Comparison of ENCODE assay signal across 9 cellular contexts in the genomic region with DNA sequence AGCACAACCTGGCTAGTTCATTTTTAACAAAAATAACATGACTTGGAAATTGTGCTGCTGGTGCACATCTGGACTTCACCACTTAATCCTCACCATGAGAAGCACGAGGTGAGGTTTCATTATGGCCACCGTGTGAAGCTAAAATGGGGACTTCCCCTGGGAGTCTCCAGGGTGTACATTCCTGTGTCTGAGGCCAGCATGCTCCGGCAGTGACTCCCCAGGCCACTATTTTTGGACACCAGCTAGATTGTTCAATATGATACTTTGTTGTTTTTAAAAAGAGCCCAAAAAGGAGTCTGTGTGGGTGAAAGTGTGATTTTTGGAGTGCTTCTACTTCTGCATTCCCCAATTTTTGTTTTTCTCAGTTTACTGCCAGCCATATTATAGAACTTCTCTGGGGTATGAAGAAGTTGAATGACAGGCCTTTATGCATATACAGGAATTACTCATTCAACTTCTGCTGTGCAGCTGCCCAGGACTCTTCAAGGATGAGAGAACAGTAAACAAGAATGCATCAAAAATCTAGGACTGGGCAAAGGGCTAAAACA. TPM values are rescaled to one million over a fixed set of nuclear protein-coding genes. Genes with fewer than 3 reads are reported as not detected.
DNase-seq lines count a peak whose midpoint lies in the region; ATAC-seq and TF ChIP-seq lines count a peak whose summit lies in the region.
"Had no signal": no experiment of that assay in that cellular context is flagged by ENCODE, and none has a peak within 500 bp of the region (broad histone marks: within the 10 kb centered on the region; RNA-seq: fewer than 3 reads in every experiment).

No MANE protein-coding gene starts in this region.

- H3K36me3 Mint-ChIP-seq in nephron progenitor cell (ENCODE audit: low read depth), result peaks cover 9% of the 10 kb centered on the region

- intact Hi-C loops in Right ventricle myocardium superior (cut with DNase I), result no loop called here

- H3K4me3 ChIP-seq in fibroblast of villous mesenchyme (ENCODE audit: low read depth, low read length), result no peak overlapping the region

- H3K27me3 Mint-ChIP-seq in nephron progenitor cell (ENCODE audit: low read depth, poor library complexity), result no peaks in the 10 kb centered on the region

- H3K9me3 Mint-ChIP-seq in nephron progenitor cell, result peaks cover 34% of the 10 kb centered on the region

- no peak overlapping the region for H3K4me3 Mint-ChIP-seq in nephron progenitor cell

- DNase-seq in GM10266 (ENCODE audit: extremely low spot score), result peak; percentile 76
- DNase-seq in fibroblast of villous mesenchyme (ENCODE audit: low read depth), result peak; percentile 12
- no peak for DNase-seq in stimulated activated naive CD4-positive, alpha-beta T cell (lab: John Stamatoyannopoulos, UW)
- no peak for DNase-seq in nephron progenitor cell
- no peak for DNase-seq in NCI-H2081 (lab: John Stamatoyannopoulos, UW)
- DNase-seq in Right ventricle myocardium superior, result no peak

- TF ChIP-seq CTCF in GM10266 (IDR thresholded peaks at IDR 0.05; ENCODE audit: control insufficient read depth, insufficient read depth, low read depth, missing control alignments) (no peak), fibroblast of villous mesenchyme (IDR thresholded peaks at IDR 0.05; ENCODE audit: insufficient read depth, low read depth, low read length) (no peak), nephron progenitor cell (IDR thresholded peaks at IDR 0.05) (no peak)

- H3K27ac Mint-ChIP-seq in nephron progenitor cell, result no peak overlapping the region

- ATAC-seq in GM21447 (IDR thresholded peaks at IDR 0.05; ENCODE audit: unreplicated experiment) (peak; percentile 94), HG03432 (IDR thresholded peaks at IDR 0.05; ENCODE audit: unreplicated experiment) (peak; percentile 95), Right ventricle myocardium superior (ENCODE audit: poor library complexity) (no peak)

- no peaks in the 10 kb centered on the region for H3K4me1 Mint-ChIP-seq in nephron progenitor cell

RNA-seq across cellular contexts. Expression of a gene that starts 16.9 kb away (rescaled TPM):
- total RNA-seq in fibroblast of villous mesenchyme (not detected in 2 replicates), Right ventricle myocardium superior (not detected)
- total RNA-seq: mononuclear cell had no signal

RNA-seq across cellular contexts. Expression of a gene that starts 33.1 kb away (rescaled TPM):
- 0.86 and 4.8 TPM in 2 replicates for total RNA-seq in fibroblast of villous mesenchyme
- 45.9 TPM for total RNA-seq in Right ventricle myocardium superior
- total RNA-seq: mononuclear cell had no signal

Comparison
In these comparisons a context has a peak if more than half of its experiments do, and no peak if none do; other contexts are left out.
1. DNase-seq: peak in GM10266 (single experiment) and fibroblast of villous mesenchyme (single experiment); none in stimulated activated naive CD4-positive, alpha-beta T cell (0 of 6), nephron progenitor cell (single experiment), NCI-H2081 (0 of 2) and Right ventricle myocardium superior (single experiment).